In the genomic region with DNA sequence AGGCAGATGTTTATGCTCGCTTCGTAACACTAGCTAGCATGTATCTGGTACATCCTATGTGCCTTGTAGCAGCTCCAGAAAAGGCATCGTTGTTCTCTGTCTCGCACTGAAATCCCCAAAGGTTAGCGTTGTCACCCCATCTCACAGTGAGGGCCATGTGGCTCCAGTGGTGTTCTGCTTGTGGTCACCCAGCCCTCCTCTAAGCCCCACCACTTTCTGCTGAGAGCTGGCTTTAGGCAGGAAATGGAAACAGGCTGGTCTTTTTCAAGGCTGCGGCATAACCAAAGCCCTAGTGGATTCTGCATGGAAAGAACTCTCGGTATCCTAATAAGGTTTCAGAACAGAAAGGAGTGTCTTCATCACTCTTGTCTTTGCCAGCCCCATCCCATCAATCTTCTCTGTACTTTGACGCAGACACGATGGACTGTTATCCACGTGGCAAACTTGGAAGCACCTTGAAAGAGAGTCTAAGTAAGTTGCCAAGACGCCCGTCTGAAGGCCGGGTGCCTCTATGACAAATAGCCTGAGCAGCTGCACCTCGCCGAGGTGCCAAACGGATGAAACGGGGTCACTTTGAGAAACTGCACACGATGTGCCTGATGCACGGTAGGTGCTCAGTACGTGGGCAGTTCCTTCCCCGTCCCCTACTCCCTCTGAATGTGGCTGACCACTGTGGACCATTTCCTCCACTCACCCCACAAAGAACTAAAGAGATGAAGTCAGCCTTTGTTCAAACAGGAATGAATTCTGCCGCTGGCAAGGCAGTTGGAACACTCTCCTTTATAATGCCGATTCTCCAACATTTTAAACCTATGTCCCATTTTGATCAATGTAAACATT, we compare ENCODE assay signal across 8 cellular contexts. TPM values are rescaled to one million over a fixed set of nuclear protein-coding genes. Genes with fewer than 3 reads are reported as not detected.
DNase-seq lines count a peak whose midpoint lies in the region; ATAC-seq and TF ChIP-seq lines count a peak whose summit lies in the region.

No MANE protein-coding gene starts in this region.

- H3K4me1 Mint-ChIP-seq in nephron, result peaks cover 37% of the 10 kb centered on the region
- no peaks in the 10 kb centered on the region for H3K4me1 Mint-ChIP-seq in progenitor cell of endocrine pancreas (ENCODE audit: low read depth)

- H3K9me3 Mint-ChIP-seq in nephron, result no peaks in the 10 kb centered on the region
- no peaks in the 10 kb centered on the region for H3K9me3 Mint-ChIP-seq in progenitor cell of endocrine pancreas (ENCODE audit: low read depth)

- DNase-seq in cardiac fibroblast (ENCODE audit: low read depth in 2 of 2) (peak; percentile 75 to 84), progenitor cell of endocrine pancreas (ENCODE audit: low spot score, unreplicated experiment) (no peak), LoVo (ENCODE audit: low spot score) (no peak)
- DNase-seq in activated CD8-positive, alpha-beta memory T cell treated with anti-CD3 and anti-CD28 coated beads for 24 hours, result no peak

- H3K4me3 ChIP-seq in cardiac fibroblast (replicated peaks in 1 of 2; ENCODE audit: low read depth in 2 of 2, low read length in 2 of 2), result no peak overlapping the region

- H3K27me3 Mint-ChIP-seq in nephron (ENCODE audit: low read depth) (peaks cover 13% of the 10 kb centered on the region), progenitor cell of endocrine pancreas (no peaks in the 10 kb centered on the region)

- no peak for TF ChIP-seq CTCF in cardiac fibroblast (IDR thresholded peaks at IDR 0.05; ENCODE audit: low read depth, low read length)
- no peak for TF ChIP-seq CTCF in nephron (IDR thresholded peaks at IDR 0.05; ENCODE audit: unreplicated experiment in 3 of 3)
- no peak for TF ChIP-seq CTCF in progenitor cell of endocrine pancreas (IDR thresholded peaks at IDR 0.05; ENCODE audit: unreplicated experiment)

- H3K36me3 Mint-ChIP-seq in nephron (ENCODE audit: low read depth) (no peaks in the 10 kb centered on the region), progenitor cell of endocrine pancreas (ENCODE audit: insufficient read depth) (no peaks in the 10 kb centered on the region)

- peak; percentile 15 for ATAC-seq in GM18861 (IDR thresholded peaks at IDR 0.05; ENCODE audit: unreplicated experiment)
- ATAC-seq in HG03280 (IDR thresholded peaks at IDR 0.05; ENCODE audit: unreplicated experiment), result peak; percentile 20
- no peak for ATAC-seq in HG02610 (IDR thresholded peaks at IDR 0.05; ENCODE audit: unreplicated experiment)

- H3K4me3 Mint-ChIP-seq in nephron (peak overlapping the region in 2 of 3 experiments; percentile 38 to 54), progenitor cell of endocrine pancreas (ENCODE audit: low read depth) (no peak overlapping the region)

- peak overlapping the region; percentile 91 to 99 (median 98) for H3K27ac Mint-ChIP-seq in nephron
- H3K27ac Mint-ChIP-seq in progenitor cell of endocrine pancreas, result no peak overlapping the region

RNA-seq across cellular contexts. Expression of a gene that starts 57.8 kb away (rescaled TPM):
- 36.2 TPM in 2 replicates for total RNA-seq in progenitor cell of endocrine pancreas

Comparison
In these comparisons a context has a peak if more than half of its experiments do, and no peak if none do; other contexts are left out.
1. DNase-seq: peak in cardiac fibroblast (2 of 2); none in progenitor cell of endocrine pancreas (single experiment), activated CD8-positive, alpha-beta memory T cell treated with anti-CD3 and anti-CD28 coated beads for 24 hours (single experiment) and LoVo (single experiment).